ENCODE assay signal across 1 cellular context in the genomic region with DNA sequence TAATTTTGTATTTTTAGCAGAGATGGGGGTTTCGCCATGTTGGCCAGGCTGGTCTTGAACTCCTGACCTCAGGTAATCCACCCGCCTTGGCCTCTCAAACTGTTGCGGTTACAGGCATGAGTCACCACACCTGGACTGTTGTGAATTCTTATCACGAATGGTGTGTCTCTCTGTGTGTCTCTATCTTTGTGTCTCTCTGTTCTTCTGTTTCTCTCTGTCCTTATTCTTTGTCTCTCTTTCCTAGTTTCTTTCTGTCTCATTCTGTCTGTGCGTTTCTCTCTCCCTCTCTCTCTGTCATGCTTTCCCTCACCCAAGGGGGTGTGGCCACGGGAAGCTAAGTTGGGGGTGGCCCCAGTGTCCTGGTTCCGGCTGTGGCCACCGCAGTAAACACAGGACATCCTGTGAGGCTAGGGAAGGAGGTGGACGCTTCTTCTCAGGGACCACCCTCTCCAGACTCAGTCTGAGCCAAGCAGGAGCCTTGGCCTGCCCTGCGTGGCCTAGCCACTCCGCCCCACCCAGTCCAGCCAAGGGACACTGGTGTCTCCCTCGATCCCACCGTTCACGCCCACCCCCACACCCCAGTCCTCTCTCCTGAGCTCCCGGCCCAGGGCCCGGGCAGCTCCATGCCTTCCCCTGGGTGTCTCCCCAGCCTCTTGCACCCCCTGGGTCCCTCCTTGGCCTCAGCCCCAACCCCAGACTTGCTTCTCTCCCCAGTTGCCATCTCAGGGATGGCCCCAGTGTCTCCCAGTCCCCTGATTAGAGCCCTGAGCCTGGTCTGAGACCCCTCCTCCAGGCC.
TF ChIP-seq lines count a peak whose summit lies in the region.

No MANE protein-coding gene starts in this region.

TF ChIP-seq in IMR-90, 13 proteins besides CTCF, POLR2A, EP300 and RAD21:
- TF ChIP-seq SMC3 (IDR thresholded peaks at IDR 0.05; ENCODE audit: low read depth, low read length) (no peak), MAFK (IDR thresholded peaks at IDR 0.05; ENCODE audit: low read depth, low read length) (no peak), RCOR1 (IDR thresholded peaks at IDR 0.05; ENCODE audit: insufficient replicate concordance, low read length) (no peak), BHLHE40 (IDR thresholded peaks at IDR 0.05; ENCODE audit: low read depth, low read length) (no peak), MXI1 (IDR thresholded peaks at IDR 0.05; ENCODE audit: borderline replicate concordance, low read depth, low read length) (no peak), RFX5 (IDR thresholded peaks at IDR 0.05; ENCODE audit: low read depth, low read length) (no peak), NFE2L2 (IDR thresholded peaks at IDR 0.05; ENCODE audit: low read depth, low read length) (no peak), CHD1 (IDR thresholded peaks at IDR 0.05; ENCODE audit: low read depth, low read length) (no peak), CEBPB (IDR thresholded peaks at IDR 0.05; ENCODE audit: low read depth, low read length) (no peak), MAZ (IDR thresholded peaks at IDR 0.05; ENCODE audit: borderline replicate concordance, low read depth, low read length) (no peak), FOS (IDR thresholded peaks at IDR 0.05; ENCODE audit: low read depth, low read length) (no peak)
- TF ChIP-seq, protein P1, sequence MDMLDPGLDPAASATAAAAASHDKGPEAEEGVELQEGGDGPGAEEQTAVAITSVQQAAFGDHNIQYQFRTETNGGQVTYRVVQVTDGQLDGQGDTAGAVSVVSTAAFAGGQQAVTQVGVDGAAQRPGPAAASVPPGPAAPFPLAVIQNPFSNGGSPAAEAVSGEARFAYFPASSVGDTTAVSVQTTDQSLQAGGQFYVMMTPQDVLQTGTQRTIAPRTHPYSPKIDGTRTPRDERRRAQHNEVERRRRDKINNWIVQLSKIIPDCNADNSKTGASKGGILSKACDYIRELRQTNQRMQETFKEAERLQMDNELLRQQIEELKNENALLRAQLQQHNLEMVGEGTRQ (IDR thresholded peaks at IDR 0.05; ENCODE audit: low read depth, low read length): no peak
- TF ChIP-seq, protein P2, sequence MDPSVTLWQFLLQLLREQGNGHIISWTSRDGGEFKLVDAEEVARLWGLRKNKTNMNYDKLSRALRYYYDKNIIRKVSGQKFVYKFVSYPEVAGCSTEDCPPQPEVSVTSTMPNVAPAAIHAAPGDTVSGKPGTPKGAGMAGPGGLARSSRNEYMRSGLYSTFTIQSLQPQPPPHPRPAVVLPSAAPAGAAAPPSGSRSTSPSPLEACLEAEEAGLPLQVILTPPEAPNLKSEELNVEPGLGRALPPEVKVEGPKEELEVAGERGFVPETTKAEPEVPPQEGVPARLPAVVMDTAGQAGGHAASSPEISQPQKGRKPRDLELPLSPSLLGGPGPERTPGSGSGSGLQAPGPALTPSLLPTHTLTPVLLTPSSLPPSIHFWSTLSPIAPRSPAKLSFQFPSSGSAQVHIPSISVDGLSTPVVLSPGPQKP (IDR thresholded peaks at IDR 0.05; ENCODE audit: borderline replicate concordance, low read depth, low read length): no peak
TF ChIP-seq in IMR-90: peak in this region for 0.
